In the genomic region with DNA sequence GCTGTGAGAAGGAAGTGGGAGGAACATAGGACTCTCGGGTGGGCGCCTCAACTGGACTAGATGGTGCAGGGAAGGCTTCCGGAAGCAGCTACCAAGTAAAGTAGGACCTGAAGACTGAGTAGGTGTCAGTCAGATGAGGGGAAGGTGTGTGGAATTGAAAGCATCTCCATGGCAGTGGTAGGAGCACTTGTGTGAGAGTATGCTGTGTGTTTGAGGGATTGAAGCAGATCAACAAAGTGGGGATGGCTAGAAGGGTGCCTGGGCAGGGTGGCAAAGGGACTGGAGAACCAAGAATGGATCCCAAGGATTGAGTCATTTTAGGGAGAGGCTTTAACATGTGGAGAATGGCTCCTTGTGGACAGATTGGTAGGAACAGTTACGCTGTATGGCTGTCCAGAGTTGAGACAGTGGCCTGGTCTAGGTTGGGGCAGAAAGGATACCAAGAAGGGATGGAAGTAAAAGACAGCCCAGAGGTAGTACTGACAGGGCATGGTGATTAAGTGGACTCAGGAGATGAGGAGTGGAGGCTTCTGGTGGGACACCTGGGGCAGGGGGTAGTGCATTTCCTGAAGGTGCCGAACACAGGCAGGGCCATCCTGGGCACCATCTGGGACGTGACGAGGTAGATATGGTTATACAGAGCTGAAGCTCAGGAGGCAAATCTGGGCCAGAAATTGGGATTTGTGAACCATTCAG, we compare ENCODE assay signal across 8 cellular contexts. TPM values are rescaled to one million over a fixed set of nuclear protein-coding genes. Genes with fewer than 3 reads are reported as not detected.
A peak's percentile ranks its signal among the peaks of the same experiment; 100 is the strongest.
DNase-seq lines count a peak whose midpoint lies in the region; ATAC-seq and TF ChIP-seq lines count a peak whose summit lies in the region.

No MANE protein-coding gene starts in this region.

- POLR2A ChIA-PET in AG04449 (lab: Yijun Ruan, JAX), result interaction anchor here (1.0 kb wide), 1 partner anchor 14 kb away, joined by 3 read pairs; no protein-coding TSS in a partner anchor

- no peak overlapping the region for H2AFZ ChIP-seq in mammary epithelial cell (ENCODE audit: low read depth, low read length)

- TF ChIP-seq CTCF in AG04449 (IDR thresholded peaks at IDR 0.05; ENCODE audit: insufficient read depth, low read length, missing control alignments), result no peak
- no peak for TF ChIP-seq CTCF in mammary epithelial cell (conservative IDR thresholded peaks at IDR 0.05 in 1 of 2, IDR thresholded peaks at IDR 0.05 in 1 of 2; ENCODE audit: extremely low read depth in 1 of 2, insufficient read depth in 1 of 2, low read depth in 1 of 2, low read length in 2 of 2)

- H3K27ac Mint-ChIP-seq in IgD-negative memory B cell, result peak overlapping the region; percentile 39 to 100 (median 97)

- H3K9me3 ChIP-seq in mammary epithelial cell (replicated peaks; ENCODE audit: insufficient read depth, low read length) (no peaks in the 10 kb centered on the region), muscle layer of colon (ENCODE audit: low read length) (no peaks in the 10 kb centered on the region)

- dilution Hi-C loops in mammary epithelial cell (cut with HindIII; ENCODE audit: low sequenced_read_pairs), result loop anchor here (5.0 kb wide), 1 partner anchor 56 kb away; no protein-coding TSS in a partner anchor

- H3K4me3 ChIP-seq in AG04449 (ENCODE audit: low read depth, low read length) (peak overlapping the region; percentile 91), mammary epithelial cell (replicated peaks in 1 of 3; ENCODE audit: insufficient read depth in 1 of 3, low read depth in 2 of 3, low read length in 3 of 3) (peak overlapping the region; percentile 52 to 87 (median 59)), muscle layer of colon (ENCODE audit: low read depth in 1 of 2, low read length in 2 of 2) (peak overlapping the region; percentile 74 to 84)

- H4K20me1 ChIP-seq in mammary epithelial cell (ENCODE audit: insufficient read depth, low read length), result no peaks in the 10 kb centered on the region

- no peaks in the 10 kb centered on the region for H3K27me3 ChIP-seq in mammary epithelial cell (ENCODE audit: insufficient read depth, low read length)
- no peaks in the 10 kb centered on the region for H3K27me3 ChIP-seq in muscle layer of colon (ENCODE audit: control insufficient read depth in 1 of 2, insufficient read depth in 2 of 2, low read length in 2 of 2)

- ATAC-seq in GM21717 (IDR thresholded peaks at IDR 0.05; ENCODE audit: unreplicated experiment), result no peak

- H3K36me3 Mint-ChIP-seq in IgD-negative memory B cell, result peaks cover 1% of the 10 kb centered on the region

- in situ Hi-C loops in mammary epithelial cell (cut with MboI; ENCODE audit: low sequenced_read_pairs in 2 of 2), result no loop called here

- no peaks in the 10 kb centered on the region for H3K9me3 Mint-ChIP-seq in IgD-negative memory B cell

- H3K9ac ChIP-seq in mammary epithelial cell (ENCODE audit: insufficient read depth, low read length), result peak overlapping the region; percentile 88
- peak overlapping the region; percentile 47 for H3K9ac ChIP-seq in muscle layer of colon (ENCODE audit: low read length)

- H3K79me2 ChIP-seq in mammary epithelial cell (ENCODE audit: insufficient read depth, low read length), result peaks cover 56% of the 10 kb centered on the region

- peak overlapping the region; percentile 98 to 100 (median 99) for H3K4me3 Mint-ChIP-seq in IgD-negative memory B cell

- DNase-seq in AG04449 (ENCODE audit: low read depth, low spot score), result no peak
- DNase-seq in mammary epithelial cell, result no peak
- DNase-seq in NCI-H524 (lab: John Stamatoyannopoulos, UW), result no peak
- no peak for DNase-seq in amniotic stem cell (lab: John Stamatoyannopoulos, UW)
- no peak for DNase-seq in NCI-H345 treated with DMSO at 0.1 percent for 48 hours (lab: John Stamatoyannopoulos, UW; ENCODE audit: unreplicated experiment)

- no peaks in the 10 kb centered on the region for H3K27me3 Mint-ChIP-seq in IgD-negative memory B cell

- H3K36me3 ChIP-seq in mammary epithelial cell (ENCODE audit: insufficient read depth, low read length) (peaks cover 11% of the 10 kb centered on the region), muscle layer of colon (ENCODE audit: insufficient read depth, low read length) (peaks cover 5% of the 10 kb centered on the region)

- no TSS peak for BruUV-seq in mammary epithelial cell (replicated peaks; lab: Mats Ljungman, UMichigan)

- peaks cover 25 to 32% (median 28%) of the 10 kb centered on the region in 3 donors for H3K4me1 Mint-ChIP-seq in IgD-negative memory B cell

- H3K27ac ChIP-seq in mammary epithelial cell (ENCODE audit: insufficient read depth, low read depth, low read length) (peak overlapping the region; percentile 73), muscle layer of colon (ENCODE audit: low read depth, low read length) (peak overlapping the region; percentile 91)

- CTCF ChIA-PET in AG04449 (lab: Yijun Ruan, JAX) (interaction anchor here (0.9 kb wide), 1 partner anchor 48 kb away, joined by 3 read pairs; no protein-coding TSS in a partner anchor), mammary epithelial cell (lab: Charles Lee; ENCODE audit: low non-redundant PET) (no interaction called here)

- H3K4me1 ChIP-seq in mammary epithelial cell (ENCODE audit: insufficient read depth, low read length) (peaks cover 34% of the 10 kb centered on the region), muscle layer of colon (ENCODE audit: insufficient read depth, low read length) (peaks cover 33% of the 10 kb centered on the region)

- WGBS in mammary epithelial cell (ENCODE audit: low coverage, missing lambda C conversion rate), result 71% methylated on average over 6 of the region's 7 CpGs

- H3K4me2 ChIP-seq in mammary epithelial cell (ENCODE audit: insufficient read depth, low read depth, low read length), result peak overlapping the region; percentile 81

- intact Hi-C loops in mammary epithelial cell (cut with micrococcal nuclease), result loop anchor here (2.0 to 5.0 kb wide), 3 partner anchors 66 to 147 kb away; a partner anchor contains a TSS

RNA-seq across cellular contexts. Expression of a gene that starts 1.5 kb away (rescaled TPM):
- polyA plus RNA-seq in IgD-negative memory B cell (23.7 TPM), mammary epithelial cell (23.1 TPM)
- total RNA-seq in mammary epithelial cell, result 10 to 100 TPM in 1 of 2 donors, 1 to 10 TPM in 1; 1.8 to 27.7 TPM
- 3.2 TPM for polyA minus RNA-seq in mammary epithelial cell

RNA-seq across cellular contexts. Expression of a gene that starts 4.2 kb away (rescaled TPM):
- 1.4 TPM for polyA plus RNA-seq in IgD-negative memory B cell
- 10 to 100 TPM; 36.7 to 73.0 TPM for total RNA-seq in mammary epithelial cell
- 88.7 TPM for polyA plus RNA-seq in mammary epithelial cell
- 300 TPM for polyA minus RNA-seq in mammary epithelial cell

RNA-seq across cellular contexts. Expression of a gene that starts 42.7 kb away (rescaled TPM):
- polyA plus RNA-seq in IgD-negative memory B cell (not detected), mammary epithelial cell (0.02 TPM)
- under 1 TPM in 1 of 2 donors, not detected in 1; 0.17 TPM for total RNA-seq in mammary epithelial cell
- not detected for polyA minus RNA-seq in mammary epithelial cell

Comparison
In these comparisons a context has a peak if more than half of its experiments do, and no peak if none do; other contexts are left out.
1. RNA of a gene that starts 4.2 kb away (polyA plus RNA-seq): 88.7 TPM in mammary epithelial cell (single experiment); 1.4 TPM in IgD-negative memory B cell (single experiment); every median in the first group is over 10 times any median in the second.
2. Peak in every context shown above with its lines, with median percentiles within 50 percentile points of each other: H3K4me3 ChIP-seq.